In the genomic region with DNA sequence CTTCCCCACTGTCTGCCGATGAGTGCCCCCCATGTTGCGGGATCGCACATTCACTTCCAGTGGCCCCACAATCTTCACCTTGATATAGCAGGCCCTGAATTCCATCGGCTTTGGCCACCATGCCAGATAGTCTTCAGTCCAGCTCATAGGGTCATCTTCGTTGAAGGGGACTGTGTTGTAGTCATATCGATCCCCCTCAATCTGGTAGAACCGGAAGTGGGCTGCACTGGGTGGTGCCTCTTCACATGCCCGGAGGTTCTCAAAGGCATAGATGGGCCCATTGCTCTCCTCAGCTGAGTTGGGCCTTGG, we compare ENCODE assay signal across 29 cellular contexts. TPM values are rescaled to one million over a fixed set of nuclear protein-coding genes. Genes with fewer than 3 reads are reported as not detected.
"Had no signal": no experiment of that assay in that cellular context is flagged by ENCODE, and none has a peak within 500 bp of the region (broad histone marks: within the 10 kb centered on the region; RNA-seq: fewer than 3 reads in every experiment).

No MANE protein-coding gene starts in this region.

- H3K9me3 ChIP-seq: SJSA1, SK-N-SH had no signal

- DNase-seq: Karpas-422, MM.1S, NCI-H1092, NCI-H1105, NCI-H1417 treated with DMSO at 0.1 percent for 48 hours, NCI-H1436 treated with DMSO at 0.1 percent for 48 hours, NCI-H1694 treated with DMSO at 0.1 percent for 48 hours, NCI-H187 treated with DMSO at 0.1 percent for 48 hours, NCI-H2029, NCI-H2081, NCI-H2171 treated with DMSO at 0.1 percent for 48 hours, NCI-H2227 treated with DMSO at 0.1 percent for 48 hours, NCI-H345, NCI-H446, NCI-H510A treated with DMSO at 0.1 percent for 48 hours, NCI-H524 treated with DMSO at 0.1 percent for 48 hours, NCI-H526 treated with DMSO at 0.1 percent for 48 hours, NCI-H82, PC-9, Right ventricle myocardium superior, RPMI8226, SHP77 treated with DMSO at 0.1 percent for 48 hours, SK-N-SH, SW 1271 had no signal

- ATAC-seq: Panc1 had no signal

- H3K4me3 ChIP-seq: PC-9, SJSA1 had no signal

- H3K9ac ChIP-seq: KMS-11, SK-N-SH had no signal

- H3K27ac ChIP-seq: KMS-11, PC-9, SJSA1 had no signal

- H3K4me1 ChIP-seq: SJSA1 had no signal

- H3K36me3 ChIP-seq: SJSA1 had no signal

RNA-seq across cellular contexts. Expression of a gene that starts 14.0 kb away (rescaled TPM):
- total RNA-seq: MCF 10A, NCI-H460, SJSA1 had no signal
